Comparison of ENCODE assay signal across 8 cellular contexts in genomic region chr5:7868773-7869473, GRCh38. TPM values are rescaled to one million over a fixed set of nuclear protein-coding genes. Genes with fewer than 3 reads are reported as not detected.
DNase-seq lines count a peak whose midpoint lies in the region; ATAC-seq and TF ChIP-seq lines count a peak whose summit lies in the region.

Gene FASTKD3 (minus strand): TSS chr5:7869031. CDS start chr5:7868083, 948 bp downstream.
Gene MTRR (plus strand): TSS chr5:7869148. CDS start chr5:7870795, 1,647 bp downstream.

- peak within 1 kb of the TSS; percentile 94 for H3K4me3 ChIP-seq in choroid plexus epithelial cell (ENCODE audit: low read depth, low read length)

- H3K27ac Mint-ChIP-seq in activated CD4-positive, alpha-beta T cell treated with anti-CD3 and anti-CD28 coated beads for 36 hours = peak within 1 kb of the TSS; percentile 95

- POLR2A ChIA-PET in activated CD4-positive, alpha-beta T cell treated with anti-CD3 and anti-CD28 coated beads for 36 hours (lab: Charles Lee) = interaction anchor here (0.5 to 1.7 kb wide), 6 partner anchors 8 to 18 kb away, joined by 3 to 9 read pairs (median 4); partner anchors contain the start of gene CFAP90

- peaks cover 40% of the 10 kb centered on the region for H3K36me3 Mint-ChIP-seq in activated CD4-positive, alpha-beta T cell treated with anti-CD3 and anti-CD28 coated beads for 36 hours (ENCODE audit: low read depth)

- H3K27ac ChIP-seq in layer of hippocampus (ENCODE audit: low read depth, low read length) = peak within 1 kb of the TSS; percentile 50

- peak within 1 kb of the TSS; percentile 94 for H3K4me3 Mint-ChIP-seq in activated CD4-positive, alpha-beta T cell treated with anti-CD3 and anti-CD28 coated beads for 36 hours

- peaks cover 68% of the 10 kb centered on the region for H3K4me1 Mint-ChIP-seq in activated CD4-positive, alpha-beta T cell treated with anti-CD3 and anti-CD28 coated beads for 36 hours

- no peaks in the 10 kb centered on the region for H3K27me3 ChIP-seq in layer of hippocampus (ENCODE audit: control insufficient read depth, insufficient read depth, low read length)

- CTCF ChIA-PET in activated CD4-positive, alpha-beta T cell treated with anti-CD3 and anti-CD28 coated beads for 36 hours (lab: Charles Lee) = interaction anchor here (0.6 to 5.0 kb wide), 4 partner anchors 9 to 18 kb away, joined by 3 to 21 read pairs (median 6); no protein-coding TSS in a partner anchor

- intact Hi-C loops in activated CD4-positive, alpha-beta T cell treated with anti-CD3 and anti-CD28 coated beads for 36 hours (cut with DNase I, micrococcal nuclease) = loop anchor here (1.0 to 10.0 kb wide), 10 partner anchors 9 to 1492 kb away; partner anchors contain the start of genes NSUN2 (in 2 of the 2), SRD5A1 (in 2 of the 2), TENT4A (in 2 of the 2) and CFAP90 (in 1 of the 2)

- TF ChIP-seq CTCF in choroid plexus epithelial cell (conservative IDR thresholded peaks at IDR 0.05; ENCODE audit: low read depth, low read length) = no peak

- no peaks in the 10 kb centered on the region for H3K9me3 Mint-ChIP-seq in activated CD4-positive, alpha-beta T cell treated with anti-CD3 and anti-CD28 coated beads for 36 hours (ENCODE audit: low read depth)

- peak; percentile 97 for ATAC-seq in HG03442 (IDR thresholded peaks at IDR 0.05; ENCODE audit: unreplicated experiment)
- ATAC-seq in activated CD4-positive, alpha-beta T cell treated with anti-CD3 and anti-CD28 coated beads for 36 hours = peak; percentile 99

- DNase-seq in Ammon's horn (ENCODE audit: low spot score) = peak; percentile 97
- peak; percentile 87 for DNase-seq in GM19238 (ENCODE audit: insufficient read length, low spot score)
- peak; percentile 95 to 98 for DNase-seq in NCI-H524 (lab: John Stamatoyannopoulos, UW)
- DNase-seq in activated CD4-positive, alpha-beta T cell treated with anti-CD3 and anti-CD28 coated beads for 36 hours = peak; percentile 93
- peak; percentile 95 for DNase-seq in choroid plexus epithelial cell (ENCODE audit: low read depth)
- peak; percentile 81 to 83 for DNase-seq in stimulated activated CD4-positive, alpha-beta T cell treated with anti-CD3 and anti-CD28 coated beads, Interleukin-1b, Interleukin-23, amount 100 ng/mL, for 4 hours (ENCODE audit: low read depth in 2 of 2)

- H3K27me3 Mint-ChIP-seq in activated CD4-positive, alpha-beta T cell treated with anti-CD3 and anti-CD28 coated beads for 36 hours = no peaks in the 10 kb centered on the region

RNA-seq across cellular contexts. Expression of gene FASTKD3, which starts in this region (rescaled TPM):
- 1 to 10 TPM; 9.2 to 9.6 TPM for total RNA-seq in activated CD4-positive, alpha-beta T cell treated with anti-CD3 and anti-CD28 coated beads for 36 hours

RNA-seq across cellular contexts. Expression of gene MTRR, which starts in this region (rescaled TPM):
- 10 to 100 TPM; 49.3 to 52.9 TPM for total RNA-seq in activated CD4-positive, alpha-beta T cell treated with anti-CD3 and anti-CD28 coated beads for 36 hours

Comparison
In these comparisons a context has a peak if more than half of its experiments do, and no peak if none do; other contexts are left out.
1. Peak in every context shown above with its lines: DNase-seq, ATAC-seq, H3K4me3 ChIP-seq and H3K27ac ChIP-seq.